In genomic region chr17:81683208-81683583, GRCh38 we compare ENCODE assay signal across 8 cellular contexts. TPM values are rescaled to one million over a fixed set of nuclear protein-coding genes. Genes with fewer than 3 reads are reported as not detected.
A peak's percentile ranks its signal among the peaks of the same experiment; 100 is the strongest.
DNase-seq lines count a peak whose midpoint lies in the region; ATAC-seq and TF ChIP-seq lines count a peak whose summit lies in the region.

No MANE protein-coding gene starts in this region.

- CTCF ChIA-PET in GM10248 (lab: Yijun Ruan, JAX) = interaction anchor here (1.2 to 3.2 kb wide), 5 partner anchors 12 to 32 kb away, joined by 3 to 12 read pairs (median 3); partner anchors contain the start of gene MRPL12

- TF ChIP-seq EP300 in neural cell (conservative IDR thresholded peaks at IDR 0.05; ENCODE audit: poor library complexity, severe bottlenecking) = no peak

- peak overlapping the region; percentile 63 for H3K27ac ChIP-seq in CD4-positive, CD25-positive, alpha-beta regulatory T cell (ENCODE audit: insufficient read depth, low read length, poor library complexity, severe bottlenecking)
- H3K27ac ChIP-seq in neural cell (ENCODE audit: low read length) = peak overlapping the region; percentile 92

- peak overlapping the region in 2 of 3 donors; percentile 94 to 95 for H3K27ac Mint-ChIP-seq in CD4-positive, CD25-positive, alpha-beta regulatory T cell
- H3K27ac Mint-ChIP-seq in endothelial cell (ENCODE audit: unreplicated experiment) = peak overlapping the region; percentile 94

- no peak for ATAC-seq in CD4-positive, CD25-positive, alpha-beta regulatory T cell (ENCODE audit: low read depth in 2 of 2)
- ATAC-seq in GM21529 (IDR thresholded peaks at IDR 0.05; ENCODE audit: unreplicated experiment) = peak; percentile 27

- peak overlapping the region; percentile 33 for H2AFZ ChIP-seq in neural cell (ENCODE audit: low read depth, low read length)

- H3K27me3 ChIP-seq in CD4-positive, CD25-positive, alpha-beta regulatory T cell (ENCODE audit: control insufficient read depth, insufficient read depth, low read length) = no peaks in the 10 kb centered on the region
- H3K27me3 ChIP-seq in neural cell (ENCODE audit: insufficient read depth, low read depth, low read length) = no peaks in the 10 kb centered on the region

- H3K9me3 ChIP-seq in CD4-positive, CD25-positive, alpha-beta regulatory T cell (ENCODE audit: control insufficient read depth in 2 of 2, low read length in 2 of 2) = no peaks in the 10 kb centered on the region
- no peaks in the 10 kb centered on the region for H3K9me3 ChIP-seq in neural cell (ENCODE audit: low read length)

- no peaks in the 10 kb centered on the region for H3K27me3 Mint-ChIP-seq in CD4-positive, CD25-positive, alpha-beta regulatory T cell
- H3K27me3 Mint-ChIP-seq in endothelial cell (ENCODE audit: unreplicated experiment) = peaks cover 10% of the 10 kb centered on the region

- peaks cover 20% of the 10 kb centered on the region for H3K36me3 ChIP-seq in CD4-positive, CD25-positive, alpha-beta regulatory T cell (ENCODE audit: control insufficient read depth, insufficient read depth, low read length)
- no peaks in the 10 kb centered on the region for H3K36me3 ChIP-seq in neural cell (ENCODE audit: insufficient read depth, low read length)

- no peaks in the 10 kb centered on the region for H3F3A ChIP-seq in neural cell (ENCODE audit: insufficient read depth, low read length, poor library complexity, severe bottlenecking)

- H3K36me3 Mint-ChIP-seq in CD4-positive, CD25-positive, alpha-beta regulatory T cell = peaks cover 8% of the 10 kb centered on the region
- H3K36me3 Mint-ChIP-seq in endothelial cell (ENCODE audit: low read depth, unreplicated experiment) = peaks cover 19% of the 10 kb centered on the region

- TF ChIP-seq CTCF in endothelial cell (IDR thresholded peaks at IDR 0.05; ENCODE audit: unreplicated experiment) = no peak
- no peak for TF ChIP-seq CTCF in neural cell (IDR thresholded peaks at IDR 0.05; ENCODE audit: poor library complexity, severe bottlenecking)
- no peak for TF ChIP-seq CTCF in GM10248 (IDR thresholded peaks at IDR 0.05; ENCODE audit: control extremely low read depth, extremely low read depth, low read depth, missing control alignments)

- H3K4me1 ChIP-seq in CD4-positive, CD25-positive, alpha-beta regulatory T cell (ENCODE audit: control insufficient read depth, insufficient read depth, low read length, poor library complexity, severe bottlenecking) = peaks cover 25% of the 10 kb centered on the region

- peaks cover 37% of the 10 kb centered on the region for H3K79me2 ChIP-seq in neural cell (replicated peaks; ENCODE audit: insufficient read depth, low read length)

- H3K4me3 Mint-ChIP-seq in CD4-positive, CD25-positive, alpha-beta regulatory T cell = peak overlapping the region; percentile 95 to 99 (median 98)
- peak overlapping the region; percentile 98 for H3K4me3 Mint-ChIP-seq in endothelial cell (ENCODE audit: unreplicated experiment)

- TF ChIP-seq RAD21 in neural cell (conservative IDR thresholded peaks at IDR 0.05) = no peak

- no peaks in the 10 kb centered on the region for H3K9me3 Mint-ChIP-seq in CD4-positive, CD25-positive, alpha-beta regulatory T cell
- no peaks in the 10 kb centered on the region for H3K9me3 Mint-ChIP-seq in endothelial cell (ENCODE audit: unreplicated experiment)

- peak overlapping the region; percentile 98 for H3K9ac ChIP-seq in neural cell (ENCODE audit: low read length)

- no peaks in the 10 kb centered on the region for H3K9me2 ChIP-seq in neural cell (ENCODE audit: insufficient read depth, low read length)

- peaks cover 7% of the 10 kb centered on the region for H4K20me1 ChIP-seq in neural cell (ENCODE audit: insufficient read depth)

- H3K4me2 ChIP-seq in neural cell (ENCODE audit: low read length) = peak overlapping the region; percentile 63

- DNase-seq in CD4-positive, CD25-positive, alpha-beta regulatory T cell = no peak
- DNase-seq in NCI-H69 (lab: John Stamatoyannopoulos, UW) = peak; percentile 72
- no peak for DNase-seq in endothelial cell (ENCODE audit: low spot score)
- no peak for DNase-seq in GM10248 (ENCODE audit: extremely low spot score)
- no peak for DNase-seq in RPMI8226
- no peak for DNase-seq in stimulated activated CD4-positive, alpha-beta T cell treated with anti-CD3 and anti-CD28 coated beads, Interleukin-4, amount 100 ng/mL, for 4 hours

- POLR2A ChIA-PET in GM10248 (lab: Yijun Ruan, JAX) = interaction anchor here (0.8 to 1.0 kb wide), 4 partner anchors 20 to 186 kb away, joined by 3 read pairs; partner anchors contain the start of genes FAAP100 and MRPL12

- peak overlapping the region; percentile 62 for H3K4me3 ChIP-seq in CD4-positive, CD25-positive, alpha-beta regulatory T cell (ENCODE audit: low read depth, low read length)
- peak overlapping the region; percentile 100 for H3K4me3 ChIP-seq in neural cell (ENCODE audit: low read length)

- peaks cover 5 to 50% (median 11%) of the 10 kb centered on the region in 4 donors for H3K4me1 Mint-ChIP-seq in CD4-positive, CD25-positive, alpha-beta regulatory T cell
- peaks cover 21% of the 10 kb centered on the region for H3K4me1 Mint-ChIP-seq in endothelial cell (ENCODE audit: unreplicated experiment)

TF ChIP-seq in neural cell, 6 proteins besides CTCF, POLR2A, EP300 and RAD21:
- TF ChIP-seq POLR2AphosphoS5 (IDR thresholded peaks at IDR 0.05) (no peak), MXI1 (conservative IDR thresholded peaks at IDR 0.05; ENCODE audit: poor library complexity, severe bottlenecking) (no peak), TAF1 (IDR thresholded peaks at IDR 0.05; ENCODE audit: low read depth) (no peak), EZH2 (IDR thresholded peaks at IDR 0.05; ENCODE audit: borderline replicate concordance, insufficient read depth, low read length, poor library complexity, severe bottlenecking) (no peak), SMC3 (conservative IDR thresholded peaks at IDR 0.05; ENCODE audit: poor library complexity) (no peak), REST (IDR thresholded peaks at IDR 0.05; ENCODE audit: borderline replicate concordance) (no peak)

RNA-seq across cellular contexts. Expression of gene ARL16, which starts 0.4 kb away (rescaled TPM):
- 34.7 TPM for total RNA-seq in CD4-positive, CD25-positive, alpha-beta regulatory T cell
- polyA plus RNA-seq in CD4-positive, CD25-positive, alpha-beta regulatory T cell = 10 to 100 TPM; 24.7 to 27.7 (median 26.3) TPM
- total RNA-seq in endothelial cell (ENCODE audit: unreplicated experiment) = 54.0 TPM
- polyA plus RNA-seq in neural cell = 145 and 156 TPM in 2 replicates
- 61.4 and 62.3 TPM in 2 replicates for polyA minus RNA-seq in neural cell

RNA-seq across cellular contexts. Expression of gene HGS, which starts 0.6 kb away (rescaled TPM):
- total RNA-seq in CD4-positive, CD25-positive, alpha-beta regulatory T cell = 148 TPM
- 10 to 100 TPM; 23.4 to 30.5 (median 27.7) TPM for polyA plus RNA-seq in CD4-positive, CD25-positive, alpha-beta regulatory T cell
- total RNA-seq in endothelial cell (ENCODE audit: unreplicated experiment) = 142 TPM
- 81.1 and 97.2 TPM in 2 replicates for polyA plus RNA-seq in neural cell
- polyA minus RNA-seq in neural cell = 61.5 and 68.2 TPM in 2 replicates

RNA-seq across cellular contexts. Expression of gene CCDC137, which starts 16.7 kb away (rescaled TPM):
- total RNA-seq in CD4-positive, CD25-positive, alpha-beta regulatory T cell = 30.4 TPM
- polyA plus RNA-seq in CD4-positive, CD25-positive, alpha-beta regulatory T cell = 10 to 100 TPM; 10.2 to 14.3 (median 12.0) TPM
- total RNA-seq in endothelial cell (ENCODE audit: unreplicated experiment) = 31.8 TPM
- polyA plus RNA-seq in neural cell = 12.2 and 16.1 TPM in 2 replicates
- polyA minus RNA-seq in neural cell = 11.1 and 11.4 TPM in 2 replicates

RNA-seq across cellular contexts. Expression of gene OXLD1, which starts 16.8 kb away (rescaled TPM):
- total RNA-seq in CD4-positive, CD25-positive, alpha-beta regulatory T cell = 37.7 TPM
- polyA plus RNA-seq in CD4-positive, CD25-positive, alpha-beta regulatory T cell = 100 to 1,000 TPM in 1 of 4 donors, 10 to 100 TPM in 3; 78.4 to 108 (median 84.2) TPM
- total RNA-seq in endothelial cell (ENCODE audit: unreplicated experiment) = 22.4 TPM
- 61.0 and 64.2 TPM in 2 replicates for polyA plus RNA-seq in neural cell
- 23.8 and 29.7 TPM in 2 replicates for polyA minus RNA-seq in neural cell

RNA-seq across cellular contexts. Expression of gene MRPL12, which starts 20.0 kb away (rescaled TPM):
- 18.5 TPM for total RNA-seq in CD4-positive, CD25-positive, alpha-beta regulatory T cell
- polyA plus RNA-seq in CD4-positive, CD25-positive, alpha-beta regulatory T cell = 10 to 100 TPM; 45.1 to 49.2 (median 47.2) TPM
- total RNA-seq in endothelial cell (ENCODE audit: unreplicated experiment) = 58.5 TPM
- 10.4 and 14.2 TPM in 2 replicates for polyA plus RNA-seq in neural cell
- 4.1 and 6.8 TPM in 2 replicates for polyA minus RNA-seq in neural cell
